In genomic region chr5:41793156-41793770, GRCh38 we compare ENCODE assay signal across 1 cellular context.
TF ChIP-seq lines count a peak whose summit lies in the region.

No MANE protein-coding gene starts in this region.

TF ChIP-seq in WTC11, 78 proteins besides CTCF, POLR2A, EP300 and RAD21 (continued from another document):
- TF ChIP-seq, protein P1, sequence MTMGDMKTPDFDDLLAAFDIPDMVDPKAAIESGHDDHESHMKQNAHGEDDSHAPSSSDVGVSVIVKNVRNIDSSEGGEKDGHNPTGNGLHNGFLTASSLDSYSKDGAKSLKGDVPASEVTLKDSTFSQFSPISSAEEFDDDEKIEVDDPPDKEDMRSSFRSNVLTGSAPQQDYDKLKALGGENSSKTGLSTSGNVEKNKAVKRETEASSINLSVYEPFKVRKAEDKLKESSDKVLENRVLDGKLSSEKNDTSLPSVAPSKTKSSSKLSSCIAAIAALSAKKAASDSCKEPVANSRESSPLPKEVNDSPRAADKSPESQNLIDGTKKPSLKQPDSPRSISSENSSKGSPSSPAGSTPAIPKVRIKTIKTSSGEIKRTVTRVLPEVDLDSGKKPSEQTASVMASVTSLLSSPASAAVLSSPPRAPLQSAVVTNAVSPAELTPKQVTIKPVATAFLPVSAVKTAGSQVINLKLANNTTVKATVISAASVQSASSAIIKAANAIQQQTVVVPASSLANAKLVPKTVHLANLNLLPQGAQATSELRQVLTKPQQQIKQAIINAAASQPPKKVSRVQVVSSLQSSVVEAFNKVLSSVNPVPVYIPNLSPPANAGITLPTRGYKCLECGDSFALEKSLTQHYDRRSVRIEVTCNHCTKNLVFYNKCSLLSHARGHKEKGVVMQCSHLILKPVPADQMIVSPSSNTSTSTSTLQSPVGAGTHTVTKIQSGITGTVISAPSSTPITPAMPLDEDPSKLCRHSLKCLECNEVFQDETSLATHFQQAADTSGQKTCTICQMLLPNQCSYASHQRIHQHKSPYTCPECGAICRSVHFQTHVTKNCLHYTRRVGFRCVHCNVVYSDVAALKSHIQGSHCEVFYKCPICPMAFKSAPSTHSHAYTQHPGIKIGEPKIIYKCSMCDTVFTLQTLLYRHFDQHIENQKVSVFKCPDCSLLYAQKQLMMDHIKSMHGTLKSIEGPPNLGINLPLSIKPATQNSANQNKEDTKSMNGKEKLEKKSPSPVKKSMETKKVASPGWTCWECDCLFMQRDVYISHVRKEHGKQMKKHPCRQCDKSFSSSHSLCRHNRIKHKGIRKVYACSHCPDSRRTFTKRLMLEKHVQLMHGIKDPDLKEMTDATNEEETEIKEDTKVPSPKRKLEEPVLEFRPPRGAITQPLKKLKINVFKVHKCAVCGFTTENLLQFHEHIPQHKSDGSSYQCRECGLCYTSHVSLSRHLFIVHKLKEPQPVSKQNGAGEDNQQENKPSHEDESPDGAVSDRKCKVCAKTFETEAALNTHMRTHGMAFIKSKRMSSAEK (CRISPR knock-in tag; IDR thresholded peaks at IDR 0.05; ENCODE audit: borderline replicate concordance), result no peak
- TF ChIP-seq RELA (CRISPR knock-in tag; IDR thresholded peaks at IDR 0.05; ENCODE audit: borderline replicate concordance), result no peak
- TF ChIP-seq, protein P2, sequence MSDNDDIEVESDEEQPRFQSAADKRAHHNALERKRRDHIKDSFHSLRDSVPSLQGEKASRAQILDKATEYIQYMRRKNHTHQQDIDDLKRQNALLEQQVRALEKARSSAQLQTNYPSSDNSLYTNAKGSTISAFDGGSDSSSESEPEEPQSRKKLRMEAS (CRISPR knock-in tag; IDR thresholded peaks at IDR 0.05), result no peak
- TF ChIP-seq MLX (CRISPR knock-in tag; IDR thresholded peaks at IDR 0.05), result no peak
- no peak for TF ChIP-seq TCF7 (CRISPR knock-in tag; IDR thresholded peaks at IDR 0.05; ENCODE audit: low read depth)
- no peak for TF ChIP-seq NFYB (CRISPR knock-in tag; conservative IDR thresholded peaks at IDR 0.05; ENCODE audit: low read depth)
